26 cellular contexts compared by ENCODE assay signal in the genomic region with DNA sequence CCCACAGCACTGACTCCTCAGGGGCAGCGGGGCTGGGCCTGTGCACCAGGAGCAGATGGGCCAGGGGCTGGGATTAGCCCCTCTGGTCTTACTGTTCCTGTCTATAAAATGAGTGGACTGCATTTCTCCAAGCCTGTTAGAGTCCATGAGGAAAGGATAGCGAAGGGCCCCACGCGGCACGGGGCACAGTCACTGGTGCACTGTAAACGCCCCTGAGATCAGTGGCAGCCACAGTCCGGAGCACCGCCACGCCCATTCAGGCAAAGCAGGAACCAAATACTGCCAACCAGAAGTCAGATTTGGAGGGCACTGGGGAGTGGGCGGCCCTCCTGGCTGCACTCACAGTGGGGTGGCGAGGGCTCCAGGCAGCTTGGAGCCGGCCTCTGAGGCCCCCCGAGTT.
"Had no signal": no experiment of that assay in that cellular context is flagged by ENCODE, and none has a peak within 500 bp of the region (broad histone marks: within the 10 kb centered on the region; RNA-seq: fewer than 3 reads in every experiment).

No MANE protein-coding gene starts in this region.

- H3K4me1 ChIP-seq: parathyroid adenoma, right lobe of liver had no signal

- H2AFZ ChIP-seq: parathyroid adenoma had no signal

- H3K27ac Mint-ChIP-seq: natural killer cell treated with Interleukin-12 subunit alpha and Interleukin-12 subunit beta and Interleukin-15 and Interleukin-18, amount 100 ng/mL, for 72 hours; nephron progenitor cell; progenitor cell of endocrine pancreas; stimulated activated naive B cell treated with anti-CD40 and anti-IgM and Interleukin-4, amounts not matched to agents 10 μg/mL and 1 μg/mL and 100 μg/mL, for 72 hours had no signal

- H3K9me3 ChIP-seq: ovary, psoas muscle, right lobe of liver, stomach, thoracic aorta, thyroid gland, upper lobe of left lung, vagina had no signal

- H3K9ac ChIP-seq: parathyroid adenoma had no signal

- H3K27me3 Mint-ChIP-seq: naive thymus-derived CD8-positive, alpha-beta T cell; natural killer cell treated with Interleukin-12 subunit alpha and Interleukin-12 subunit beta and Interleukin-15 and Interleukin-18, amount 100 ng/mL, for 72 hours; stimulated activated naive B cell treated with anti-CD40 and anti-IgM and Interleukin-4, amounts not matched to agents 10 μg/mL and 1 μg/mL and 100 μg/mL, for 72 hours had no signal

- ATAC-seq: naive thymus-derived CD8-positive, alpha-beta T cell; natural killer cell treated with Interleukin-12 subunit alpha and Interleukin-12 subunit beta and Interleukin-15 and Interleukin-18, amount 100 ng/mL, for 72 hours; psoas muscle; right cardiac atrium; right lobe of liver; stimulated activated effector memory CD8-positive, alpha-beta T cell treated with anti-CD3 and anti-CD28 coated beads, Interleukin-12 subunit alpha, Interleukin-12 subunit beta, amount 100 ng/mL, for 72 hours; stimulated activated naive B cell treated with anti-CD40 and anti-IgM and Interleukin-4, amounts not matched to agents 10 μg/mL and 1 μg/mL and 100 μg/mL, for 72 hours had no signal

- H3K4me3 ChIP-seq: ovary, psoas muscle, right lobe of liver, sigmoid colon, stomach, thoracic aorta, thyroid gland, tibial nerve, upper lobe of left lung, vagina had no signal

- H3K27me3 ChIP-seq: ovary, right lobe of liver, sigmoid colon, stomach, thyroid gland, tibial nerve, upper lobe of left lung, vagina had no signal

- H3K27ac ChIP-seq: ovary, parathyroid adenoma, psoas muscle, right lobe of liver, sigmoid colon, stomach, thoracic aorta, thyroid gland, tibial nerve, upper lobe of left lung, vagina had no signal

- DNase-seq: naive thymus-derived CD8-positive, alpha-beta T cell; nephron progenitor cell; ovary; psoas muscle; right lobe of liver; sigmoid colon; small intestine; stimulated activated CD4-positive, alpha-beta T cell treated with anti-CD3 and anti-CD28 coated beads, Interleukin-15, amount 100 ng/mL, for 24 hours; stimulated activated CD4-positive, alpha-beta T cell treated with anti-CD3 and anti-CD28 coated beads, Interleukin-2, amount 100 ng/mL, for 24 hours; stimulated activated CD4-positive, alpha-beta T cell treated with anti-CD3 and anti-CD28 coated beads, Interleukin-2, amount 100 ng/mL, for 48 hours; stimulated activated CD4-positive, alpha-beta T cell treated with anti-CD3 and anti-CD28 coated beads, Interleukin-4, amount 100 ng/mL, for 24 hours; stimulated activated naive B cell treated with anti-CD40 and anti-IgM and Interleukin-4, amounts not matched to agents 10 μg/mL and 1 μg/mL and 100 μg/mL, for 72 hours; stimulated activated naive CD4-positive, alpha-beta T cell treated with Interleukin-2 at 50 U/mL for 16 hours; stomach; thyroid gland; trophoblast cell had no signal

- H3K4me3 Mint-ChIP-seq: naive thymus-derived CD8-positive, alpha-beta T cell; natural killer cell treated with Interleukin-12 subunit alpha and Interleukin-12 subunit beta and Interleukin-15 and Interleukin-18, amount 100 ng/mL, for 72 hours; nephron progenitor cell; neural crest cell; stimulated activated effector memory CD8-positive, alpha-beta T cell treated with anti-CD3 and anti-CD28 coated beads, Interleukin-12 subunit alpha, Interleukin-12 subunit beta, amount 100 ng/mL, for 72 hours; stimulated activated naive B cell treated with anti-CD40 and anti-IgM and Interleukin-4, amounts not matched to agents 10 μg/mL and 1 μg/mL and 100 μg/mL, for 72 hours had no signal

- H3K36me3 ChIP-seq: ovary, right lobe of liver, sigmoid colon, stomach, thoracic aorta, thyroid gland, tibial nerve, upper lobe of left lung, vagina had no signal

- H3K9me3 Mint-ChIP-seq: naive thymus-derived CD8-positive, alpha-beta T cell; natural killer cell treated with Interleukin-12 subunit alpha and Interleukin-12 subunit beta and Interleukin-15 and Interleukin-18, amount 100 ng/mL, for 72 hours; nephron progenitor cell; neural crest cell; stimulated activated effector memory CD8-positive, alpha-beta T cell treated with anti-CD3 and anti-CD28 coated beads, Interleukin-12 subunit alpha, Interleukin-12 subunit beta, amount 100 ng/mL, for 72 hours had no signal
